In the genomic region with DNA sequence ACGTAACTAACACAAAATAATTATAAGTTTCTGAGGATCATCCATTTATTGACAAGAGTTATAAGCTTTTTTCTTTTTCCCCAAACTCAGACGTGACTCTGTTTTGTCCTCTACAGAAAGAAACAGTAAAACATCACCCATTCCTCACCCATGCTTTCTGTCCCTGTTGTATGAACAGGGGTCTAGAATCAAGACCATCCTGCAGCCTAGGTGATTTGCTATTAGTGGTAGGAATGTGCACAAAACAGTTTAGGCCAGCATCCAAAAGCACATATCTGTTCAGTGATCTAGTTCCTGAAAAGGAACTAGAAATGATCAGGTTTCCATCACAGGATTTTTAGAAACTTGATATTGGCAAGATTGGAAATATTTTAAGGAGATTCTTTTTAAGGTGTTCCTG, we compare ENCODE assay signal across 1 cellular context.
TF ChIP-seq lines count a peak whose summit lies in the region.

No MANE protein-coding gene starts in this region.

TF ChIP-seq in WTC11, 78 proteins besides CTCF, POLR2A, EP300 and RAD21 (continued from another document):
- TF ChIP-seq, protein P1, sequence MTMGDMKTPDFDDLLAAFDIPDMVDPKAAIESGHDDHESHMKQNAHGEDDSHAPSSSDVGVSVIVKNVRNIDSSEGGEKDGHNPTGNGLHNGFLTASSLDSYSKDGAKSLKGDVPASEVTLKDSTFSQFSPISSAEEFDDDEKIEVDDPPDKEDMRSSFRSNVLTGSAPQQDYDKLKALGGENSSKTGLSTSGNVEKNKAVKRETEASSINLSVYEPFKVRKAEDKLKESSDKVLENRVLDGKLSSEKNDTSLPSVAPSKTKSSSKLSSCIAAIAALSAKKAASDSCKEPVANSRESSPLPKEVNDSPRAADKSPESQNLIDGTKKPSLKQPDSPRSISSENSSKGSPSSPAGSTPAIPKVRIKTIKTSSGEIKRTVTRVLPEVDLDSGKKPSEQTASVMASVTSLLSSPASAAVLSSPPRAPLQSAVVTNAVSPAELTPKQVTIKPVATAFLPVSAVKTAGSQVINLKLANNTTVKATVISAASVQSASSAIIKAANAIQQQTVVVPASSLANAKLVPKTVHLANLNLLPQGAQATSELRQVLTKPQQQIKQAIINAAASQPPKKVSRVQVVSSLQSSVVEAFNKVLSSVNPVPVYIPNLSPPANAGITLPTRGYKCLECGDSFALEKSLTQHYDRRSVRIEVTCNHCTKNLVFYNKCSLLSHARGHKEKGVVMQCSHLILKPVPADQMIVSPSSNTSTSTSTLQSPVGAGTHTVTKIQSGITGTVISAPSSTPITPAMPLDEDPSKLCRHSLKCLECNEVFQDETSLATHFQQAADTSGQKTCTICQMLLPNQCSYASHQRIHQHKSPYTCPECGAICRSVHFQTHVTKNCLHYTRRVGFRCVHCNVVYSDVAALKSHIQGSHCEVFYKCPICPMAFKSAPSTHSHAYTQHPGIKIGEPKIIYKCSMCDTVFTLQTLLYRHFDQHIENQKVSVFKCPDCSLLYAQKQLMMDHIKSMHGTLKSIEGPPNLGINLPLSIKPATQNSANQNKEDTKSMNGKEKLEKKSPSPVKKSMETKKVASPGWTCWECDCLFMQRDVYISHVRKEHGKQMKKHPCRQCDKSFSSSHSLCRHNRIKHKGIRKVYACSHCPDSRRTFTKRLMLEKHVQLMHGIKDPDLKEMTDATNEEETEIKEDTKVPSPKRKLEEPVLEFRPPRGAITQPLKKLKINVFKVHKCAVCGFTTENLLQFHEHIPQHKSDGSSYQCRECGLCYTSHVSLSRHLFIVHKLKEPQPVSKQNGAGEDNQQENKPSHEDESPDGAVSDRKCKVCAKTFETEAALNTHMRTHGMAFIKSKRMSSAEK (CRISPR knock-in tag; IDR thresholded peaks at IDR 0.05; ENCODE audit: borderline replicate concordance): no peak
TF ChIP-seq in WTC11: peak in this region for 0.
